ENCODE assay signal across 8 cellular contexts in the genomic region with DNA sequence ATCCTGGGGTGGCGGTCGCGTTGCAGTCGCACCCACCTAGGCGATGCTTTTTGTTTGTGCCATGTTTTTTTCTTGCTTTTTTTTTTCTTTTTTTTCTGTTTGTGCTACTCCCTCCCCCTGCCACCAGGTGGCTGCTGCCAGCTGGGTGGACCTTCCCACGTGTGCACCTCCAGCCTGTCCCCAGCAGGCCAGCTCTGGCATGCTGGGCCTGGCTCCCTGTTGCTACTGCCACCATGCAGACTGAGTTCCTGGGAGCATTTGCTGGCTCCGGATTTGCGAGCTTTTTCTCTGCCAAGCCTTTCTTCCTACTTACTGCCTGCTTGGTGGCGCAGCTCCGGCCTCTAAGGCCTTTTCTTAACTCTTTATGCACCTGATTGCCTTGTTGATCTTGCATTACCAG.
DNase-seq lines count a peak whose midpoint lies in the region; ATAC-seq and TF ChIP-seq lines count a peak whose summit lies in the region.

No MANE protein-coding gene starts in this region.

- POLR2A ChIA-PET in SK-N-SH (lab: Yijun Ruan, JAX): no interaction called here

- whole genome bisulfite sequencing in SK-N-SH (ENCODE audit: low lambda C conversion rate): 73% methylated on average over 10 of the region's 10 CpGs

- intact Hi-C loops in left cardiac atrium (cut with DNase I): no loop called here
- intact Hi-C loops in gastrocnemius medialis (cut with DNase I; ENCODE audit: low total_unique reads): no loop called here

- no peak overlapping the region for H3K4me2 ChIP-seq in SK-N-SH

- peak; percentile 89 for DNase-seq in ELF-1 (ENCODE audit: low read depth, low spot score)
- DNase-seq in SK-N-SH: peak; percentile 77
- peak; percentile 20 for DNase-seq in left cardiac atrium
- no peak for DNase-seq in gastrocnemius medialis
- no peak for DNase-seq in NCI-H345 treated with DMSO at 0.1 percent for 48 hours (lab: John Stamatoyannopoulos, UW; ENCODE audit: unreplicated experiment)
- no peak for DNase-seq in hippocampal formation (lab: John Stamatoyannopoulos, UW)

- no peak for TF ChIP-seq EP300 in SK-N-SH (IDR thresholded peaks at IDR 0.05; ENCODE audit: borderline replicate concordance in 1 of 2, low read depth in 1 of 2, low read length in 1 of 2)

- no peaks in the 10 kb centered on the region for H3K9me2 ChIP-seq in SK-N-SH

- H3K4me1 ChIP-seq in SK-N-SH (ENCODE audit: control insufficient read depth in 1 of 2, insufficient read depth in 2 of 2, low read depth in 1 of 2, low read length in 1 of 2) (peaks cover 0 to 2% of the 10 kb centered on the region in 2 experiments; a peak in 1 of 4 replicates), gastrocnemius medialis (no peaks in the 10 kb centered on the region)

- no peaks in the 10 kb centered on the region for H3F3A ChIP-seq in SK-N-SH (replicated peaks; ENCODE audit: insufficient read depth)

- peak; percentile 41; the same call in 1 of the 2 replicates for TF ChIP-seq RAD21 in SK-N-SH (IDR thresholded peaks at IDR 0.05; ENCODE audit: low read length)

- no peak for TF ChIP-seq POLR2A in gastrocnemius medialis (IDR thresholded peaks at IDR 0.05)

- H3K9me3 ChIP-seq in SK-N-SH (no peaks in the 10 kb centered on the region), gastrocnemius medialis (no peaks in the 10 kb centered on the region)

- H3K27me3 ChIP-seq in SK-N-SH (ENCODE audit: insufficient read depth) (no peaks in the 10 kb centered on the region), gastrocnemius medialis (no peaks in the 10 kb centered on the region)

- no peaks in the 10 kb centered on the region for H4K20me1 ChIP-seq in SK-N-SH (ENCODE audit: insufficient read depth)

- no peaks in the 10 kb centered on the region for H3K36me3 ChIP-seq in SK-N-SH (replicated peaks in 1 of 2; ENCODE audit: control insufficient read depth in 1 of 2, insufficient read depth in 2 of 2, low read length in 1 of 2)
- no peaks in the 10 kb centered on the region for H3K36me3 ChIP-seq in gastrocnemius medialis

- H3K27ac ChIP-seq in SK-N-SH (ENCODE audit: low read depth in 2 of 2, low read length in 1 of 2) (no peak overlapping the region), gastrocnemius medialis (no peak overlapping the region)

- no peak overlapping the region for H3K9ac ChIP-seq in SK-N-SH

- no peak overlapping the region for H2AFZ ChIP-seq in SK-N-SH (ENCODE audit: low read depth)

- in situ Hi-C loops in gastrocnemius medialis (cut with MboI; ENCODE audit: low sequenced_read_pairs in 4 of 4): loop anchor here in 1 of 4 donors (25.0 kb wide), 1 partner anchor 635 kb away; no protein-coding TSS in a partner anchor

- H3K4me3 ChIP-seq in SK-N-SH (ENCODE audit: low read depth in 2 of 2, low read length in 1 of 2) (no peak overlapping the region), gastrocnemius medialis (no peak overlapping the region)

- no peaks in the 10 kb centered on the region for H3K79me2 ChIP-seq in SK-N-SH (ENCODE audit: insufficient read depth)

- peak; percentile 48 for TF ChIP-seq CTCF in SK-N-SH (IDR thresholded peaks at IDR 0.05)
- peak in 1 of 5 experiments; percentile 29 for TF ChIP-seq CTCF in gastrocnemius medialis (IDR thresholded peaks at IDR 0.05 in 4 of 5, conservative IDR thresholded peaks at IDR 0.05 in 1 of 5)

- ATAC-seq in GM19395 (IDR thresholded peaks at IDR 0.05; ENCODE audit: unreplicated experiment) (peak; percentile 91), HG03175 (IDR thresholded peaks at IDR 0.05; ENCODE audit: unreplicated experiment) (peak; percentile 98), left cardiac atrium (peak; percentile 76 to 82), gastrocnemius medialis (no peak)

- CTCF ChIA-PET in SK-N-SH (lab: Yijun Ruan, JAX): interaction anchor here (0.6 to 1.7 kb wide), 9 partner anchors 8 to 620 kb away, joined by 3 to 9 read pairs (median 4); no protein-coding TSS in a partner anchor

TF ChIP-seq in SK-N-SH, 30 proteins besides CTCF, POLR2A, EP300 and RAD21:
- TF ChIP-seq USF1 (IDR thresholded peaks at IDR 0.05; ENCODE audit: borderline replicate concordance, low read depth) (peak; percentile 44; the same call in 1 of the 2 replicates), SMC3 (IDR thresholded peaks at IDR 0.05; ENCODE audit: low read depth, low read length) (0 out of 2 replicates have a peak, but pooled peaks have one; percentile 22), MXI1 (IDR thresholded peaks at IDR 0.05; ENCODE audit: low read depth, low read length) (peak; percentile 56; the same call in 1 of the 2 replicates), EZH2phosphoT487 (IDR thresholded peaks at IDR 0.05; ENCODE audit: borderline replicate concordance, low read depth) (no peak)
TF ChIP-seq in SK-N-SH: peak in this region for 3.

Comparison
In these comparisons a context has a peak if more than half of its experiments do, and no peak if none do; other contexts are left out.
1. DNase-seq: peak in ELF-1 (single experiment), SK-N-SH (single experiment) and left cardiac atrium (single experiment); none in gastrocnemius medialis (0 of 2), NCI-H345 treated with DMSO at 0.1 percent for 48 hours (single experiment) and hippocampal formation (0 of 2).
2. ATAC-seq: peak in GM19395 (single experiment), HG03175 (single experiment) and left cardiac atrium (2 of 2); none in gastrocnemius medialis (0 of 2).